8 cellular contexts compared by ENCODE assay signal in genomic region chr20:40990542-40991120, GRCh38. TPM values are rescaled to one million over a fixed set of nuclear protein-coding genes. Genes with fewer than 3 reads are reported as not detected.
DNase-seq lines count a peak whose midpoint lies in the region; ATAC-seq and TF ChIP-seq lines count a peak whose summit lies in the region.

No MANE protein-coding gene starts in this region.

- peak; percentile 95 for TF ChIP-seq CTCF in GM12872 (IDR thresholded peaks at IDR 0.05; ENCODE audit: insufficient read depth, low read depth, low read length)
- peak; percentile 66 to 91 (median 83) for TF ChIP-seq CTCF in heart right ventricle (IDR thresholded peaks at IDR 0.05)

- H3K27me3 ChIP-seq in adipocyte (replicated peaks; ENCODE audit: control insufficient read depth, insufficient read depth, low read length): no peaks in the 10 kb centered on the region
- H3K27me3 ChIP-seq in heart right ventricle: no peaks in the 10 kb centered on the region

- H3K36me3 ChIP-seq in adipocyte (ENCODE audit: control insufficient read depth, insufficient read depth, low read length, severe bottlenecking) (no peaks in the 10 kb centered on the region), heart right ventricle (no peaks in the 10 kb centered on the region)

- peak overlapping the region in 1 of 10 donors; percentile 79 for H3K27ac ChIP-seq in heart right ventricle

- peak; percentile 52 for ATAC-seq in HG02840 (IDR thresholded peaks at IDR 0.05; ENCODE audit: low FRiP score, unreplicated experiment)
- ATAC-seq in heart right ventricle: peak; percentile 96 to 99 (median 97)
- no peak for ATAC-seq in HG02610 (IDR thresholded peaks at IDR 0.05; ENCODE audit: unreplicated experiment)

- 26 to 31% methylated on average over 10 of the region's 10 CpGs for WGBS in heart right ventricle, 2 donors

- H3K9me3 ChIP-seq in adipocyte (ENCODE audit: control insufficient read depth, low read length) (no peaks in the 10 kb centered on the region), heart right ventricle (no peaks in the 10 kb centered on the region)

- intact Hi-C loops in heart right ventricle (cut with DNase I): loop anchor here in 9 of 10 donors (1.0 to 10.0 kb wide), 6 partner anchors 82 to 354 kb away; partner anchors contain the start of gene LPIN3 (in 1 of the 9)

- peak; percentile 35 for DNase-seq in NCI-H1436 treated with DMSO at 0.1 percent for 48 hours (lab: John Stamatoyannopoulos, UW)
- peak; percentile 33 for DNase-seq in T follicular helper cell (ENCODE audit: low read depth)
- DNase-seq in adipocyte (ENCODE audit: low read depth): peak; percentile 95
- DNase-seq in heart right ventricle: peak; percentile 68 to 83
- peak; percentile 67 for DNase-seq in retina

- no peak overlapping the region for H3K4me3 ChIP-seq in adipocyte (ENCODE audit: low read length)
- H3K4me3 ChIP-seq in heart right ventricle: no peak overlapping the region

- no peak overlapping the region for H3K9ac ChIP-seq in adipocyte (ENCODE audit: low read length)

- peaks cover 4% of the 10 kb centered on the region for H3K4me1 ChIP-seq in adipocyte (ENCODE audit: control insufficient read depth, insufficient read depth, low read length)
- H3K4me1 ChIP-seq in heart right ventricle: peaks cover 0 to 24% (median 6%) of the 10 kb centered on the region in 9 donors

RNA-seq across cellular contexts. Expression of gene TOP1, which starts 38.0 kb away (rescaled TPM):
- total RNA-seq in heart right ventricle: 10 to 100 TPM; 19.3 to 28.3 (median 23.8) TPM
- 10 to 100 TPM; 13.5 to 15.0 TPM for polyA plus RNA-seq in heart right ventricle

Comparison
In these comparisons a context has a peak if more than half of its experiments do, and no peak if none do; other contexts are left out.
1. DNase-seq: peak in every context shown above with its lines; median percentile 95 in adipocyte; 76 in heart right ventricle; 67 in retina; 35 in NCI-H1436 treated with DMSO at 0.1 percent for 48 hours; 33 in T follicular helper cell.